ENCODE assay signal across 2 cellular contexts in genomic region chr12:22879203-22879602, GRCh38.
TF ChIP-seq lines count a peak whose summit lies in the region.

No MANE protein-coding gene starts in this region.

TF ChIP-seq in HepG2, 621 proteins besides CTCF, POLR2A, EP300 and RAD21:
- no peak for TF ChIP-seq ZNF720 (CRISPR knock-in tag; IDR thresholded peaks at IDR 0.05)
- TF ChIP-seq ZNF263 (CRISPR knock-in tag; IDR thresholded peaks at IDR 0.05) = no peak
- no peak for TF ChIP-seq ZNF362 (CRISPR knock-in tag; IDR thresholded peaks at IDR 0.05; ENCODE audit: borderline replicate concordance)
- TF ChIP-seq ZNF484 (CRISPR knock-in tag; IDR thresholded peaks at IDR 0.05; ENCODE audit: borderline replicate concordance, low read depth) = no peak
- TF ChIP-seq DMAP1 (CRISPR knock-in tag; IDR thresholded peaks at IDR 0.05) = no peak
- TF ChIP-seq ZBTB25 (CRISPR knock-in tag; IDR thresholded peaks at IDR 0.05) = no peak
- no peak for TF ChIP-seq ZNF572 (CRISPR knock-in tag; IDR thresholded peaks at IDR 0.05)
- peak; percentile 95 for TF ChIP-seq MAFF (IDR thresholded peaks at IDR 0.05; ENCODE audit: low read depth, low read length)
- TF ChIP-seq MAFK (conservative IDR thresholded peaks at IDR 0.05 in 1 of 2, IDR thresholded peaks at IDR 0.05 in 1 of 2; ENCODE audit: low read length in 2 of 2) = peak; percentile 92 to 96
- TF ChIP-seq ZNF780A (CRISPR knock-in tag; IDR thresholded peaks at IDR 0.05) = no peak
- TF ChIP-seq TFAP4 (IDR thresholded peaks at IDR 0.05; ENCODE audit: borderline replicate concordance, low read depth) = no peak
- TF ChIP-seq TRIM22 (IDR thresholded peaks at IDR 0.05) = no peak
- no peak for TF ChIP-seq NPAS2 (CRISPR knock-in tag; IDR thresholded peaks at IDR 0.05; ENCODE audit: borderline replicate concordance)
TF ChIP-seq in HepG2: peak in this region for 2.

TF ChIP-seq in H1, 55 proteins besides CTCF, POLR2A, EP300 and RAD21:
- no peak for TF ChIP-seq HDAC6 (IDR thresholded peaks at IDR 0.05; ENCODE audit: low read depth, low read length)
- peak; percentile 74 for TF ChIP-seq MAFK (IDR thresholded peaks at IDR 0.05; ENCODE audit: low read depth, low read length)
- no peak for TF ChIP-seq E2F6 (IDR thresholded peaks at IDR 0.05)
